ENCODE assay signal across 1 cellular context in the genomic region with DNA sequence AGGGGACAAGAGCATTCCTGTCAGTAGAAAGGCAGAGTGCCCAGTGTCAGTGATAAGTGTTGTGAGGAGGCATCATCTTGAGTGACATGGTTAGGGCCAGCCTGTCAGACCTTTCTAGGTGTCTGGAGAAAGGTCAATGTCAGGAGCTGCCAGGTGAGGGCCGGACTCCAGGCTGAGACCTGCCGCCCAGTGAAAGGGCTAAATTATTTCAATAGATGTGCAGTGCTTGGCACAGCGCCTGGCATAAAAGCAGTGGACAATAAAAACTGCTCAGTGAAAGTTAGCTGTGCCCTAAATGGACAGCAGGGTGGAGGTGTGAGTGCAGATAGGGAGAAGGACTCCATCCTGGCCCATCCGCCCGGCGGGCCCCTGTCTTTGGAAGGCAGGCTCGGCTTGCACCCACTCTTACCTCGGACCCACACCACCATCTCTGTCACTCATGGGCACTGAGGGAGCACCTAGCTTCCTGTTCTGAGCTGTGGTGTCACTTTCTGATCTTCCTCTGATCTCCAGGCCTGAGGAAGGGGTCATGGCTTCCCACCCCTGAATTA.
TF ChIP-seq lines count a peak whose summit lies in the region.

No MANE protein-coding gene starts in this region.

TF ChIP-seq in H1, 55 proteins besides CTCF, POLR2A, EP300 and RAD21:
- no peak for TF ChIP-seq MAFK (IDR thresholded peaks at IDR 0.05; ENCODE audit: low read depth, low read length)
- no peak for TF ChIP-seq SIN3A (conservative IDR thresholded peaks at IDR 0.05 in 1 of 2, IDR thresholded peaks at IDR 0.05 in 1 of 2; ENCODE audit: low read depth in 1 of 2, low read length in 2 of 2)
- TF ChIP-seq EGR1 (IDR thresholded peaks at IDR 0.05; ENCODE audit: borderline replicate concordance, low read depth, low read length), result no peak
- TF ChIP-seq CBX8 (IDR thresholded peaks at IDR 0.05; ENCODE audit: borderline replicate concordance, low read depth, low read length), result no peak
